1 cellular context compared by ENCODE assay signal in genomic region chr4:89590102-89590501, GRCh38.
TF ChIP-seq lines count a peak whose summit lies in the region.

No MANE protein-coding gene starts in this region.

TF ChIP-seq in H1, 55 proteins besides CTCF, POLR2A, EP300 and RAD21:
- TF ChIP-seq TCF12 (IDR thresholded peaks at IDR 0.05; ENCODE audit: low read depth, low read length), result 0 out of 2 replicates have a peak, but pooled peaks have one; percentile 51
- peak; percentile 80 for TF ChIP-seq POLR2AphosphoS5 (IDR thresholded peaks at IDR 0.05; ENCODE audit: low read depth, low read length)
- no peak for TF ChIP-seq FOSL1 (IDR thresholded peaks at IDR 0.05; ENCODE audit: insufficient read depth, low read depth, low read length)
- TF ChIP-seq, protein P1, sequence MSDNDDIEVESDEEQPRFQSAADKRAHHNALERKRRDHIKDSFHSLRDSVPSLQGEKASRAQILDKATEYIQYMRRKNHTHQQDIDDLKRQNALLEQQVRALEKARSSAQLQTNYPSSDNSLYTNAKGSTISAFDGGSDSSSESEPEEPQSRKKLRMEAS (IDR thresholded peaks at IDR 0.05), result no peak
- 0 out of 2 replicates have a peak, but pooled peaks have one; percentile 19 for TF ChIP-seq POU5F1 (IDR thresholded peaks at IDR 0.05; ENCODE audit: low read depth, low read length)
